22 cellular contexts compared by ENCODE assay signal in the genomic region with DNA sequence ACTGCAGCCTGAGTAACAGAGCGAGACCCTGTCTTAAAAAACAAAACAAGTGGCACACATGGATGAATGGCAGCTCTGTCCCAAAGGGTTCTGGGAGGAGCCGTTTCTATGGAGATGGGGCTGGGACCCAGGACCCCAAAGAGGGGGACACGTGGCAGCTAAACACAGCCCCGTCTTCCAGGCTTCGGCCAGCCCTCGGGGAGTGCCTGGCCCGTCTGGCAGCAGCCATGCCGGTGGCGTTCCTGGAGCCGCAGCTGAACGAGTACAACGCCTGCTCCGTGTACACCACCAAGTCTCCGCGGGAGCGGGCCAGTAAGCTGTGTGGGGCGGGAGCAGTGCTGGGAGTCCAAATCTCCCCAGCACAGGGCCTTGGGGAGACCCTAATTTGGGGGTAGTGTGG.
DNase-seq lines count a peak whose midpoint lies in the region; ATAC-seq and TF ChIP-seq lines count a peak whose summit lies in the region.
"Had no signal": no experiment of that assay in that cellular context is flagged by ENCODE, and none has a peak within 500 bp of the region (broad histone marks: within the 10 kb centered on the region; RNA-seq: fewer than 3 reads in every experiment).

No MANE protein-coding gene starts in this region.

- no peak overlapping the region for H3K4me2 ChIP-seq in neuronal stem cell (ENCODE audit: insufficient read depth, low read length, poor library complexity, severe bottlenecking)
- H3K4me2 ChIP-seq: PC-9 had no signal

- H3K36me3 Mint-ChIP-seq in progenitor cell of endocrine pancreas (ENCODE audit: insufficient read depth), result no peaks in the 10 kb centered on the region
- H3K36me3 Mint-ChIP-seq: CD8-positive, alpha-beta T cell had no signal

- no peak for TF ChIP-seq POLR2A in tibial nerve (IDR thresholded peaks at IDR 0.05)

- H3K4ac ChIP-seq in neuronal stem cell (ENCODE audit: low read length), result peak overlapping the region; percentile 4

- H2BK120ac ChIP-seq in neuronal stem cell (ENCODE audit: low read depth, low read length), result no peak overlapping the region

- H3K4me3 ChIP-seq in neuronal stem cell (ENCODE audit: low read length in 2 of 2) (no peak overlapping the region), tibial nerve (peak overlapping the region in 3 of 4 donors; percentile 12 to 42 (median 14))
- H3K4me3 ChIP-seq: A549, GM12878, PC-9, SJCRH30 had no signal

- no peak overlapping the region for H3K9ac ChIP-seq in neuronal stem cell (ENCODE audit: low read depth, low read length, poor library complexity)

- H3K4me1 ChIP-seq in neuronal stem cell (ENCODE audit: control insufficient read depth in 2 of 2, insufficient read depth in 1 of 2, low read depth in 1 of 2, low read length in 2 of 2) (peaks cover 0 to 1% of the 10 kb centered on the region in 2 donors), tibial nerve (peaks cover 0 to 16% (median 3%) of the 10 kb centered on the region in 4 donors)
- H3K4me1 ChIP-seq: SJCRH30 had no signal

- peak overlapping the region; percentile 7 for H3K18ac ChIP-seq in neuronal stem cell (ENCODE audit: low read length)

- no peak for ATAC-seq in GM18873 (IDR thresholded peaks at IDR 0.05; ENCODE audit: low FRiP score, unreplicated experiment)

- H3K9me3 ChIP-seq in neuronal stem cell (replicated peaks in 1 of 2; ENCODE audit: control insufficient read depth in 2 of 2, insufficient read depth in 1 of 2, low read depth in 1 of 2, low read length in 2 of 2) (no peaks in the 10 kb centered on the region), tibial nerve (no peaks in the 10 kb centered on the region)
- H3K9me3 ChIP-seq: A549, SJCRH30 had no signal

- WGBS in neuronal stem cell (ENCODE audit: extremely low coverage in 2 of 2, insufficient read length in 2 of 2, insufficient replicate concordance in 1 of 2), 2 donors, result no CpG with 5 or more reads among the region's 17 CpGs
- whole genome bisulfite sequencing in tibial nerve, 2 donors, result 50 to 62% methylated on average over 16 to 17 of the region's 17 CpGs

- peaks cover 4% of the 10 kb centered on the region for H3K27me3 Mint-ChIP-seq in progenitor cell of endocrine pancreas

- intact Hi-C loops in head of caudate nucleus (cut with DNase I), result no loop called here

- H4K8ac ChIP-seq in neuronal stem cell (ENCODE audit: low read depth, low read length), result no peak overlapping the region

- no peak overlapping the region for H3K23ac ChIP-seq in neuronal stem cell (ENCODE audit: low read depth, low read length, poor library complexity)

- H3K36me3 ChIP-seq in neuronal stem cell (replicated peaks in 1 of 2; ENCODE audit: control insufficient read depth in 2 of 2, insufficient read depth in 2 of 2, low read length in 2 of 2) (no peaks in the 10 kb centered on the region), tibial nerve (no peaks in the 10 kb centered on the region)

- H3K9me3 Mint-ChIP-seq in progenitor cell of endocrine pancreas (ENCODE audit: low read depth), result no peaks in the 10 kb centered on the region
- H3K9me3 Mint-ChIP-seq: CD8-positive, alpha-beta T cell had no signal

- H2BK15ac ChIP-seq in neuronal stem cell (ENCODE audit: low read length), result no peak overlapping the region

- peak overlapping the region; percentile 63 for H2AFZ ChIP-seq in neuronal stem cell (ENCODE audit: low read length)
- H2AFZ ChIP-seq: PC-9 had no signal

- H3K4me3 Mint-ChIP-seq in progenitor cell of endocrine pancreas (ENCODE audit: low read depth), result no peak overlapping the region
- H3K4me3 Mint-ChIP-seq: CD8-positive, alpha-beta T cell had no signal

- TF ChIP-seq CTCF in tibial nerve (IDR thresholded peaks at IDR 0.05) (no peak), progenitor cell of endocrine pancreas (IDR thresholded peaks at IDR 0.05; ENCODE audit: unreplicated experiment) (no peak)

- H3K27ac ChIP-seq in neuronal stem cell (replicated peaks; ENCODE audit: low read length), result no peak overlapping the region
- peak overlapping the region in 3 of 4 donors; percentile 30 to 74 (median 57) for H3K27ac ChIP-seq in tibial nerve
- H3K27ac ChIP-seq: C4-2B, HL-60, PC-9, SJCRH30 had no signal

- H3K14ac ChIP-seq in neuronal stem cell (ENCODE audit: low read length), result no peak overlapping the region

- peak overlapping the region; percentile 16 for H2AK5ac ChIP-seq in neuronal stem cell (ENCODE audit: low read depth, low read length)

- H4K91ac ChIP-seq in neuronal stem cell (ENCODE audit: low read depth, low read length, poor library complexity), result no peak overlapping the region

- DNase-seq in anterior cingulate cortex (lab: John Stamatoyannopoulos, UW), result peak in 38 of 58 donors; percentile 5 to 72 (median 31)
- peak in 29 of 42 donors; percentile 10 to 55 (median 33) for DNase-seq in head of caudate nucleus
- no peak for DNase-seq in neuronal stem cell (ENCODE audit: low spot score)
- DNase-seq in tibial nerve (ENCODE audit: low spot score in 2 of 2), result no peak
- DNase-seq in NCI-H2227 treated with DMSO at 0.1 percent for 48 hours (lab: John Stamatoyannopoulos, UW), result no peak
- no peak for DNase-seq in progenitor cell of endocrine pancreas (ENCODE audit: low spot score, unreplicated experiment)
- DNase-seq: AML-193; CD8-positive, alpha-beta T cell; DMS 273 treated with DMSO at 0.1 percent for 48 hours; DMS79; EL; Karpas-422; NCI-H1417 treated with DMSO at 0.1 percent for 48 hours; NCI-H187 treated with DMSO at 0.1 percent for 48 hours; NCI-H446 treated with DMSO at 0.1 percent for 48 hours; PC-9; SJCRH30 had no signal

- H3K4me1 Mint-ChIP-seq in progenitor cell of endocrine pancreas (ENCODE audit: low read depth), result no peaks in the 10 kb centered on the region

- no peak for TF ChIP-seq EP300 in tibial nerve (IDR thresholded peaks at IDR 0.05)

- H3K27ac Mint-ChIP-seq in progenitor cell of endocrine pancreas, result no peak overlapping the region
- H3K27ac Mint-ChIP-seq: CD8-positive, alpha-beta T cell had no signal

- no peak overlapping the region for H2BK5ac ChIP-seq in neuronal stem cell (ENCODE audit: low read length)

- H3K27me3 ChIP-seq in neuronal stem cell (ENCODE audit: control insufficient read depth in 3 of 3, insufficient read depth in 3 of 3, low read depth in 1 of 3, low read length in 3 of 3) (peaks cover 0 to 2% (median 0%) of the 10 kb centered on the region in 3 experiments), tibial nerve (no peaks in the 10 kb centered on the region)
- H3K27me3 ChIP-seq: SJCRH30 had no signal

- no peaks in the 10 kb centered on the region for H3K79me1 ChIP-seq in neuronal stem cell (ENCODE audit: low read depth, low read length)

- H2BK12ac ChIP-seq in neuronal stem cell (ENCODE audit: low read length), result no peak overlapping the region

Comparison
In these comparisons a context has a peak if more than half of its experiments do, and no peak if none do; other contexts are left out.
1. DNase-seq: peak in anterior cingulate cortex (38 of 58) and head of caudate nucleus (29 of 42); none in neuronal stem cell (single experiment), tibial nerve (0 of 2), NCI-H2227 treated with DMSO at 0.1 percent for 48 hours (single experiment) and progenitor cell of endocrine pancreas (single experiment).
2. H3K4me3 ChIP-seq: peak in tibial nerve (3 of 4); none in neuronal stem cell (0 of 2).